ENCODE assay signal across 37 cellular contexts in the genomic region with DNA sequence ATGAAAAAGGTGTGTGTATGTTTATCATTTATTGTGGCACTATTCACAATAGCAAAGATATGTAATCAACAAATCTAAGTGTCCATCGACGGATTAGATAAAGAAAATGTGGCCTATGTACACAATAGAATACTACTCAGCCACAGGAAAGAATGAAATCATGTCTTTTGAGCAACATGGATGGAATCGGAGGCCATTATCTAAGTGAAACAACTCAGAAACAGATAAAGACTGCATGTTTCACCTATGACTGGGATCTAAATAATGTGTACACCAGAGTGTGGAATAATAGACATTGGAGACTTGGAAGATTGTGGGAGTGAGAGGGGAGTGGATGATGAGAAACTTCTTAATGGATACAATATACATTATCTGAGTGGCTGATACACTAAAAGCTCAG. TPM values are rescaled to one million over a fixed set of nuclear protein-coding genes. Genes with fewer than 3 reads are reported as not detected.
"Had no signal": no experiment of that assay in that cellular context is flagged by ENCODE, and none has a peak within 500 bp of the region (broad histone marks: within the 10 kb centered on the region; RNA-seq: fewer than 3 reads in every experiment).

No MANE protein-coding gene starts in this region.

- H3K4me1 ChIP-seq: adrenal gland, breast epithelium, SJSA1 had no signal

- H3K9me3 ChIP-seq: adrenal gland, MG63, SJSA1 had no signal

- H3K4me3 Mint-ChIP-seq: activated B cell treated with CpG ODN at 0.5 μM for 24 hours; activated CD4-positive, alpha-beta memory T cell treated with anti-CD3 and anti-CD28 coated beads for 36 hours; activated naive CD4-positive, alpha-beta T cell treated with anti-CD3 and anti-CD28 coated beads for 36 hours; activated T-cell treated with anti-CD3 and anti-CD28 coated beads, Interleukin-2, amount 50 U/mL, for 4 hours; activated T-helper 1 cell treated with anti-CD3 and anti-CD28 coated beads, Interleukin-12 subunit alpha, Interleukin-12 subunit beta, Interleukin-2, Interleukin-4 antibody, amounts not matched to agents 30 ng/mL and 10 ng/mL and 1 ng/mL, durations not matched to agents 14 hours and 24 hours and 36 hours had no signal

- H3K9me3 Mint-ChIP-seq: activated naive CD4-positive, alpha-beta T cell treated with anti-CD3 and anti-CD28 coated beads for 36 hours; activated T-cell treated with anti-CD3 and anti-CD28 coated beads, Interleukin-2, amount 50 U/mL, for 4 hours; activated T-helper 1 cell treated with anti-CD3 and anti-CD28 coated beads, Interleukin-12 subunit alpha, Interleukin-12 subunit beta, Interleukin-2, Interleukin-4 antibody, amounts not matched to agents 30 ng/mL and 10 ng/mL and 1 ng/mL, durations not matched to agents 14 hours and 24 hours and 36 hours had no signal

- H3K4me1 Mint-ChIP-seq: activated B cell treated with CpG ODN at 0.5 μM for 24 hours had no signal

- H3K27me3 ChIP-seq: adrenal gland, breast epithelium, MG63, SJSA1 had no signal

- H3K27me3 Mint-ChIP-seq: activated CD4-positive, alpha-beta memory T cell treated with anti-CD3 and anti-CD28 coated beads for 36 hours had no signal

- DNase-seq: activated B cell treated with CpG ODN at 0.5 μM for 24 hours; activated CD4-positive, alpha-beta memory T cell treated with anti-CD3 and anti-CD28 coated beads for 36 hours; activated CD4-positive, alpha-beta T cell treated with anti-CD3 and anti-CD28 coated beads for 4 hours; activated CD4-positive, alpha-beta T cell treated with anti-CD3 and anti-CD28 coated beads, Interleukin-2, amount 50 U/mL, for 1 hour; activated CD4-positive, CD25-positive, alpha-beta regulatory T cell treated with anti-CD3 and anti-CD28 coated beads, Interleukin-2, amount 50 U/mL, for 72 hours; activated CD8-positive, alpha-beta memory T cell treated with anti-CD3 and anti-CD28 coated beads, Interleukin-2, amount 50 U/mL, for 4 hours; activated gamma-delta T cell treated with Interleukin-2 at 50 U/mL for 16 hours; activated naive CD4-positive, alpha-beta T cell treated with anti-CD3 and anti-CD28 coated beads for 36 hours; activated T-cell treated with anti-CD3 and anti-CD28 coated beads for 4 hours; activated T-cell treated with anti-CD3 and anti-CD28 coated beads, Interleukin-2, amount 50 U/mL, for 4 hours; adrenal gland; anterior cingulate cortex; Kasumi-1; KG1; MG63; NCI-H1048; NCI-H1105 treated with DMSO at 0.1 percent for 48 hours; NCI-H1436; NCI-H1694; NCI-H1930; NCI-H2081 treated with DMSO at 0.1 percent for 48 hours; NCI-H345; NCI-H524 treated with DMSO at 0.1 percent for 48 hours; RPMI8226; SHP77 treated with DMSO at 0.1 percent for 48 hours; SW 1271; T-helper 1 cell; T-helper 2 cell; T-helper 9 cell had no signal

- H3K27ac Mint-ChIP-seq: activated B cell treated with CpG ODN at 0.5 μM for 24 hours; activated CD4-positive, alpha-beta memory T cell treated with anti-CD3 and anti-CD28 coated beads for 36 hours; activated naive CD4-positive, alpha-beta T cell treated with anti-CD3 and anti-CD28 coated beads for 36 hours; activated naive CD4-positive, alpha-beta T cell treated with anti-CD3 and anti-CD28 coated beads, Interleukin-2, amount 50 U/mL, for 72 hours; activated T-helper 1 cell treated with anti-CD3 and anti-CD28 coated beads, Interleukin-12 subunit alpha, Interleukin-12 subunit beta, Interleukin-2, Interleukin-4 antibody, amounts not matched to agents 30 ng/mL and 10 ng/mL and 1 ng/mL, durations not matched to agents 14 hours and 24 hours and 36 hours had no signal

- ATAC-seq: activated naive CD4-positive, alpha-beta T cell treated with anti-CD3 and anti-CD28 coated beads, Interleukin-2, amount 50 U/mL, for 72 hours; activated T-cell treated with anti-CD3 and anti-CD28 coated beads, Interleukin-2, amount 50 U/mL, for 4 hours; Panc1 had no signal

- H3K36me3 Mint-ChIP-seq: activated CD4-positive, alpha-beta memory T cell treated with anti-CD3 and anti-CD28 coated beads for 36 hours; activated naive CD4-positive, alpha-beta T cell treated with anti-CD3 and anti-CD28 coated beads, Interleukin-2, amount 50 U/mL, for 72 hours had no signal

- H3K27ac ChIP-seq: adrenal gland, breast epithelium, SJSA1, VCaP had no signal

- H3K4me3 ChIP-seq: adrenal gland, breast epithelium, MG63, SJSA1 had no signal

- H3K36me3 ChIP-seq: adrenal gland, breast epithelium, MG63, SJSA1 had no signal

RNA-seq across cellular contexts. Expression of gene CCER1, which starts 44.0 kb away (rescaled TPM):
- total RNA-seq: activated B cell treated with CpG ODN at 0.5 μM for 24 hours; activated CD4-positive, alpha-beta memory T cell treated with anti-CD3 and anti-CD28 coated beads for 36 hours; activated naive CD4-positive, alpha-beta T cell treated with anti-CD3 and anti-CD28 coated beads for 36 hours; activated naive CD4-positive, alpha-beta T cell treated with anti-CD3 and anti-CD28 coated beads, Interleukin-2, amount 50 U/mL, for 72 hours; activated T-cell treated with anti-CD3 and anti-CD28 coated beads, Interleukin-2, amount 50 U/mL, for 4 hours; activated T-helper 1 cell treated with anti-CD3 and anti-CD28 coated beads, Interleukin-12 subunit alpha, Interleukin-12 subunit beta, Interleukin-2, Interleukin-4 antibody, amounts not matched to agents 30 ng/mL and 10 ng/mL and 1 ng/mL, durations not matched to agents 14 hours and 24 hours and 36 hours; adrenal gland; breast epithelium; cardiac septum; NCI-H460; SJSA1 had no signal
- polyA plus RNA-seq: adrenal gland had no signal
